ENCODE assay signal across 2 cellular contexts in the genomic region with DNA sequence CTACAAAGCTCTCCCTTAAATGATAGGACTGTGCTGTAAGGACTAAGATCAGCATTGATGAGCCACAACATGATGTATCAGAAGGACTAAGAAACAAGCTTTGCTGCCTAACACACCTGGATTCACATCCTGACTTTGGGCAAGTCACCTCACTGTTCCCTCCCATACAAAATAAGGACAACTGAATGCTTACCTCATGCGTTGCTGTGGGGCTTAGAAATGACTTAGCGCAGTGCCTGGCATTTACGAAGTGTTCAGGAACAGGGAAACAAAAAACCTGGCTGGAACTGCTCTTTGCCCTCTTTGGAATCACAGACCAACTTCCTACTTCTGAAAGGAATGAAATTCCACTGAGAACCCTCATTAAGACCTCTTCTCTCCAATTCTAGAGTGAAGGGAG.
TF ChIP-seq lines count a peak whose summit lies in the region.

No MANE protein-coding gene starts in this region.

TF ChIP-seq in GM23338, 12 proteins besides CTCF, POLR2A, EP300 and RAD21:
- TF ChIP-seq JUNB (IDR thresholded peaks at IDR 0.05; ENCODE audit: unreplicated experiment) (no peak), POLR2AphosphoS5 (IDR thresholded peaks at IDR 0.05; ENCODE audit: low read depth) (no peak), ZNF114 (CRISPR knock-in tag; IDR thresholded peaks at IDR 0.05) (no peak), STAT1 (IDR thresholded peaks at IDR 0.05; ENCODE audit: unreplicated experiment) (no peak)
- TF ChIP-seq, protein P1, sequence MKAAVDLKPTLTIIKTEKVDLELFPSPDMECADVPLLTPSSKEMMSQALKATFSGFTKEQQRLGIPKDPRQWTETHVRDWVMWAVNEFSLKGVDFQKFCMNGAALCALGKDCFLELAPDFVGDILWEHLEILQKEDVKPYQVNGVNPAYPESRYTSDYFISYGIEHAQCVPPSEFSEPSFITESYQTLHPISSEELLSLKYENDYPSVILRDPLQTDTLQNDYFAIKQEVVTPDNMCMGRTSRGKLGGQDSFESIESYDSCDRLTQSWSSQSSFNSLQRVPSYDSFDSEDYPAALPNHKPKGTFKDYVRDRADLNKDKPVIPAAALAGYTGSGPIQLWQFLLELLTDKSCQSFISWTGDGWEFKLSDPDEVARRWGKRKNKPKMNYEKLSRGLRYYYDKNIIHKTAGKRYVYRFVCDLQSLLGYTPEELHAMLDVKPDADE (IDR thresholded peaks at IDR 0.05): no peak
- TF ChIP-seq, protein P2, sequence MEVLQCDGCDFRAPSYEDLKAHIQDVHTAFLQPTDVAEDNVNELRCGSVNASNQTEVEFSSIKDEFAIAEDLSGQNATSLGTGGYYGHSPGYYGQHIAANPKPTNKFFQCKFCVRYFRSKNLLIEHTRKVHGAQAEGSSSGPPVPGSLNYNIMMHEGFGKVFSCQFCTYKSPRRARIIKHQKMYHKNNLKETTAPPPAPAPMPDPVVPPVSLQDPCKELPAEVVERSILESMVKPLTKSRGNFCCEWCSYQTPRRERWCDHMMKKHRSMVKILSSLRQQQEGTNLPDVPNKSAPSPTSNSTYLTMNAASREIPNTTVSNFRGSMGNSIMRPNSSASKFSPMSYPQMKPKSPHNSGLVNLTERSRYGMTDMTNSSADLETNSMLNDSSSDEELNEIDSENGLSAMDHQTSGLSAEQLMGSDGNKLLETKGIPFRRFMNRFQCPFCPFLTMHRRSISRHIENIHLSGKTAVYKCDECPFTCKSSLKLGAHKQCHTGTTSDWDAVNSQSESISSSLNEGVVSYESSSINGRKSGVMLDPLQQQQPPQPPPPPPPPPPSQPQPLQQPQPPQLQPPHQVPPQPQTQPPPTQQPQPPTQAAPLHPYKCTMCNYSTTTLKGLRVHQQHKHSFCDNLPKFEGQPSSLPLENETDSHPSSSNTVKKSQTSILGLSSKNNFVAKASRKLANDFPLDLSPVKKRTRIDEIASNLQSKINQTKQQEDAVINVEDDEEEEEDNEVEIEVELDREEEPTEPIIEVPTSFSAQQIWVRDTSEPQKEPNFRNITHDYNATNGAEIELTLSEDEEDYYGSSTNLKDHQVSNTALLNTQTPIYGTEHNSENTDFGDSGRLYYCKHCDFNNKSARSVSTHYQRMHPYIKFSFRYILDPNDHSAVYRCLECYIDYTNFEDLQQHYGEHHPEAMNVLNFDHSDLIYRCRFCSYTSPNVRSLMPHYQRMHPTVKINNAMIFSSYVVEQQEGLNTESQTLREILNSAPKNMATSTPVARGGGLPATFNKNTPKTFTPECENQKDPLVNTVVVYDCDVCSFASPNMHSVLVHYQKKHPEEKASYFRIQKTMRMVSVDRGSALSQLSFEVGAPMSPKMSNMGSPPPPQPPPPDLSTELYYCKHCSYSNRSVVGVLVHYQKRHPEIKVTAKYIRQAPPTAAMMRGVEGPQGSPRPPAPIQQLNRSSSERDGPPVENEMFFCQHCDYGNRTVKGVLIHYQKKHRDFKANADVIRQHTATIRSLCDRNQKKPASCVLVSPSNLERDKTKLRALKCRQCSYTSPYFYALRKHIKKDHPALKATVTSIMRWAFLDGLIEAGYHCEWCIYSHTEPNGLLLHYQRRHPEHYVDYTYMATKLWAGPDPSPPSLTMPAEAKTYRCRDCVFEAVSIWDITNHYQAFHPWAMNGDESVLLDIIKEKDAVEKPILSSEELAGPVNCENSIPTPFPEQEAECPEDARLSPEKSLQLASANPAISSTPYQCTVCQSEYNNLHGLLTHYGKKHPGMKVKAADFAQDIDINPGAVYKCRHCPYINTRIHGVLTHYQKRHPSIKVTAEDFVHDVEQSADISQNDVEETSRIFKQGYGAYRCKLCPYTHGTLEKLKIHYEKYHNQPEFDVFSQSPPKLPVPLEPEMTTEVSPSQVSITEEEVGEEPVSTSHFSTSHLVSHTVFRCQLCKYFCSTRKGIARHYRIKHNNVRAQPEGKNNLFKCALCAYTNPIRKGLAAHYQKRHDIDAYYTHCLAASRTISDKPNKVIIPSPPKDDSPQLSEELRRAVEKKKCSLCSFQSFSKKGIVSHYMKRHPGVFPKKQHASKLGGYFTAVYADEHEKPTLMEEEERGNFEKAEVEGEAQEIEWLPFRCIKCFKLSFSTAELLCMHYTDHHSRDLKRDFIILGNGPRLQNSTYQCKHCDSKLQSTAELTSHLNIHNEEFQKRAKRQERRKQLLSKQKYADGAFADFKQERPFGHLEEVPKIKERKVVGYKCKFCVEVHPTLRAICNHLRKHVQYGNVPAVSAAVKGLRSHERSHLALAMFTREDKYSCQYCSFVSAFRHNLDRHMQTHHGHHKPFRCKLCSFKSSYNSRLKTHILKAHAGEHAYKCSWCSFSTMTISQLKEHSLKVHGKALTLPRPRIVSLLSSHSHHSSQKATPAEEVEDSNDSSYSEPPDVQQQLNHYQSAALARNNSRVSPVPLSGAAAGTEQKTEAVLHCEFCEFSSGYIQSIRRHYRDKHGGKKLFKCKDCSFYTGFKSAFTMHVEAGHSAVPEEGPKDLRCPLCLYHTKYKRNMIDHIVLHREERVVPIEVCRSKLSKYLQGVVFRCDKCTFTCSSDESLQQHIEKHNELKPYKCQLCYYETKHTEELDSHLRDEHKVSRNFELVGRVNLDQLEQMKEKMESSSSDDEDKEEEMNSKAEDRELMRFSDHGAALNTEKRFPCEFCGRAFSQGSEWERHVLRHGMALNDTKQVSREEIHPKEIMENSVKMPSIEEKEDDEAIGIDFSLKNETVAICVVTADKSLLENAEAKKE (CRISPR knock-in tag; IDR thresholded peaks at IDR 0.05): no peak
TF ChIP-seq in GM23338: peak in this region for 0.

TF ChIP-seq in H1, 55 proteins besides CTCF, POLR2A, EP300 and RAD21:
- TF ChIP-seq TAF1 (IDR thresholded peaks at IDR 0.05; ENCODE audit: low read depth, low read length) (no peak), SIN3A (conservative IDR thresholded peaks at IDR 0.05 in 1 of 2, IDR thresholded peaks at IDR 0.05 in 1 of 2; ENCODE audit: low read depth in 1 of 2, low read length in 2 of 2) (no peak), SIX5 (IDR thresholded peaks at IDR 0.05; ENCODE audit: low read depth, low read length) (no peak), FOSL1 (IDR thresholded peaks at IDR 0.05; ENCODE audit: insufficient read depth, low read depth, low read length) (no peak), SP2 (IDR thresholded peaks at IDR 0.05; ENCODE audit: low read length) (no peak)
TF ChIP-seq in H1: peak in this region for 0.
